ENCODE assay signal across 12 cellular contexts in genomic region chr6:2376429-2377355, GRCh38.
A peak's percentile ranks its signal among the peaks of the same experiment; 100 is the strongest.
DNase-seq lines count a peak whose midpoint lies in the region; ATAC-seq and TF ChIP-seq lines count a peak whose summit lies in the region.
"Had no signal": no experiment of that assay in that cellular context is flagged by ENCODE, and none has a peak within 500 bp of the region (broad histone marks: within the 10 kb centered on the region; RNA-seq: fewer than 3 reads in every experiment).

No MANE protein-coding gene starts in this region.

- H3K27me3 Mint-ChIP-seq in T-helper 17 cell, result no peaks in the 10 kb centered on the region
- H3K27me3 Mint-ChIP-seq: activated T-cell treated with anti-CD3 and anti-CD28 coated beads, Interleukin-2, amount 50 U/mL, for 24 hours; CD4-positive, alpha-beta T cell had no signal

- H3K9me3 ChIP-seq in colonic mucosa (no peaks in the 10 kb centered on the region), T-helper 17 cell (ENCODE audit: control insufficient read depth, low read length, poor library complexity, severe bottlenecking) (no peaks in the 10 kb centered on the region), right atrium auricular region (no peaks in the 10 kb centered on the region)

- DNase-seq in EH (ENCODE audit: low read depth) (peak; percentile 93), NOMO-1 (lab: John Stamatoyannopoulos, UW; ENCODE audit: unreplicated experiment in 2 of 2) (peak; percentile 22 to 30), colonic mucosa (peak; percentile 58), T-helper 17 cell (no peak), right atrium auricular region (ENCODE audit: low spot score) (no peak)
- DNase-seq in stimulated activated naive CD4-positive, alpha-beta T cell treated with Interleukin-2 at 50 U/mL for 16 hours (lab: John Stamatoyannopoulos, UW), result no peak
- DNase-seq: activated T-cell treated with anti-CD3 and anti-CD28 coated beads, Interleukin-2, amount 50 U/mL, for 24 hours; CD4-positive, alpha-beta T cell; NCI-H1436 treated with DMSO at 0.1 percent for 48 hours; stimulated activated CD4-positive, alpha-beta T cell treated with anti-CD3 and anti-CD28 coated beads, Interleukin-2, amount 100 ng/mL, for 48 hours had no signal

- no peaks in the 10 kb centered on the region for H3K4me1 Mint-ChIP-seq in T-helper 17 cell

- no peaks in the 10 kb centered on the region for H3K4me1 ChIP-seq in colonic mucosa
- H3K4me1 ChIP-seq in rectal smooth muscle tissue (ENCODE audit: control insufficient read depth, insufficient read depth, low read length), result peaks cover 2% of the 10 kb centered on the region
- no peaks in the 10 kb centered on the region for H3K4me1 ChIP-seq in right atrium auricular region

- H3K4me3 Mint-ChIP-seq in T-helper 17 cell, result no peak overlapping the region
- H3K4me3 Mint-ChIP-seq: activated T-cell treated with anti-CD3 and anti-CD28 coated beads, Interleukin-2, amount 50 U/mL, for 24 hours; CD4-positive, alpha-beta T cell had no signal

- ATAC-seq in GM21825 (IDR thresholded peaks at IDR 0.05; ENCODE audit: unreplicated experiment) (no peak), T-helper 17 cell (no peak)

- no peaks in the 10 kb centered on the region for H3K27me3 ChIP-seq in colonic mucosa
- H3K27me3 ChIP-seq in rectal smooth muscle tissue (ENCODE audit: control insufficient read depth, insufficient read depth, low read length), result no peaks in the 10 kb centered on the region
- H3K27me3 ChIP-seq in right atrium auricular region, result no peaks in the 10 kb centered on the region

- intact Hi-C loops in colonic mucosa (cut with DNase I), result no loop called here

- no peak overlapping the region for H3K4me3 ChIP-seq in colonic mucosa
- no peak overlapping the region for H3K4me3 ChIP-seq in rectal smooth muscle tissue (ENCODE audit: low read length)
- no peak overlapping the region for H3K4me3 ChIP-seq in right atrium auricular region

- H3K36me3 Mint-ChIP-seq in T-helper 17 cell (ENCODE audit: low read depth), result no peaks in the 10 kb centered on the region

- no peaks in the 10 kb centered on the region for H3K36me3 ChIP-seq in colonic mucosa
- no peaks in the 10 kb centered on the region for H3K36me3 ChIP-seq in rectal smooth muscle tissue (ENCODE audit: control insufficient read depth, insufficient read depth, low read length)
- H3K36me3 ChIP-seq in right atrium auricular region, result no peaks in the 10 kb centered on the region

- TF ChIP-seq CTCF in colonic mucosa (IDR thresholded peaks at IDR 0.05), result no peak
- TF ChIP-seq CTCF in right atrium auricular region (IDR thresholded peaks at IDR 0.05), result no peak

- no peak overlapping the region for H3K27ac ChIP-seq in colonic mucosa
- peak overlapping the region; percentile 34 for H3K27ac ChIP-seq in rectal smooth muscle tissue (ENCODE audit: low read depth, low read length)
- H3K27ac ChIP-seq in right atrium auricular region, result no peak overlapping the region

- H3K9ac ChIP-seq in colonic mucosa (ENCODE audit: low read depth in 2 of 2, low read length in 2 of 2) (no peak overlapping the region), rectal smooth muscle tissue (ENCODE audit: low read length) (no peak overlapping the region)

- no peak overlapping the region for H3K27ac Mint-ChIP-seq in T-helper 17 cell
- H3K27ac Mint-ChIP-seq: activated T-cell treated with anti-CD3 and anti-CD28 coated beads, Interleukin-2, amount 50 U/mL, for 24 hours; CD4-positive, alpha-beta T cell had no signal

Comparison
In these comparisons a context has a peak if more than half of its experiments do, and no peak if none do; other contexts are left out.
1. DNase-seq: peak in EH (single experiment), NOMO-1 (2 of 2) and colonic mucosa (single experiment); none in stimulated activated naive CD4-positive, alpha-beta T cell treated with Interleukin-2 at 50 U/mL for 16 hours (single experiment), T-helper 17 cell (0 of 3) and right atrium auricular region (single experiment).